In the genomic region with DNA sequence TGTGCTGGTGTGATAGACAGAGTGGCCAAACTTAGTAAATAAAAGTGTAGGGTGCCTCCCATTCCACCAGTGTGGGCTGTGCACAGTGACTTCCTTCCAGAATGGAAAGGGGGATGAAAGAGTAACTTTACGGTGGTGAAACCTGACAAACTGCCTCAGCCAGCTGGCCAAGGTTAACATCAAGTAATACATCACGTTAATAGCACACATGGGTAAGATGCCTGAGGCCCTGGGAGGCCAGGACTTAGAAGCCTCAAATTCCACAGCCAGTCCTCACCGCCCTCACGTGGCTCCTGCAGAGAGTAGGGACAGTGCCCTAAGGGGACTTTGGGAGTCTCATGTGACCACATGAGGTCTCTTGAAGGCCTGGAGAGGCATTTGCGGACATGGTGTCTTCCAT, we compare ENCODE assay signal across 12 cellular contexts. TPM values are rescaled to one million over a fixed set of nuclear protein-coding genes. Genes with fewer than 3 reads are reported as not detected.
DNase-seq lines count a peak whose midpoint lies in the region; ATAC-seq and TF ChIP-seq lines count a peak whose summit lies in the region.
"Had no signal": no experiment of that assay in that cellular context is flagged by ENCODE, and none has a peak within 500 bp of the region (broad histone marks: within the 10 kb centered on the region; RNA-seq: fewer than 3 reads in every experiment).

No MANE protein-coding gene starts in this region.

- intact Hi-C loops in transverse colon (cut with DNase I; ENCODE audit: low total_unique reads): loop anchor here (10.0 kb wide), 2 partner anchors 105 to 385 kb away; a partner anchor contains a TSS

- H3K4me1 Mint-ChIP-seq in chondrocyte (ENCODE audit: low read depth): peaks cover 62% of the 10 kb centered on the region

- H2BK12ac ChIP-seq in mesenchymal stem cell (ENCODE audit: low read length in 2 of 2): peak overlapping the region in 1 of 2 experiments; percentile 21

- H2AFZ ChIP-seq in mesenchymal stem cell (ENCODE audit: low read depth, low read length): no peak overlapping the region

- H3K9me3 ChIP-seq in mesenchymal stem cell (ENCODE audit: control insufficient read depth, low read length) (no peaks in the 10 kb centered on the region), transverse colon (no peaks in the 10 kb centered on the region)

- H3K4me2 ChIP-seq in mesenchymal stem cell (ENCODE audit: low read length, poor library complexity, severe bottlenecking): no peak overlapping the region

- DNase-seq in AG10803 (ENCODE audit: low read depth) (peak; percentile 91), chondrocyte (ENCODE audit: low spot score) (peak; percentile 64), mesenchymal stem cell (peak; percentile 76), NCI-H1694 treated with DMSO at 0.1 percent for 48 hours (lab: John Stamatoyannopoulos, UW) (no peak), transverse colon (no peak)
- DNase-seq in stimulated activated CD4-positive, alpha-beta T cell treated with anti-CD3 and anti-CD28 coated beads, Interleukin-1b, Interleukin-23, amount 100 ng/mL, for 48 hours: no peak
- DNase-seq: activated CD8-positive, alpha-beta memory T cell treated with anti-CD3 and anti-CD28 coated beads, Interleukin-2, amount 50 U/mL, for 48 hours; CD8-positive, alpha-beta T cell; stimulated activated naive CD4-positive, alpha-beta T cell treated with Interleukin-2 at 50 U/mL for 16 hours; T-helper 17 cell had no signal

- H3K27ac ChIP-seq in mesenchymal stem cell (ENCODE audit: low read length, poor library complexity, severe bottlenecking) (peak overlapping the region; percentile 82), transverse colon (no peak overlapping the region)

- peak overlapping the region; percentile 81 for H2BK5ac ChIP-seq in mesenchymal stem cell (ENCODE audit: low read depth, low read length, poor library complexity, severe bottlenecking)

- TF ChIP-seq CTCF in AG10803 (conservative IDR thresholded peaks at IDR 0.05; ENCODE audit: low read length): no peak
- no peak for TF ChIP-seq CTCF in chondrocyte (IDR thresholded peaks at IDR 0.05)
- no peak for TF ChIP-seq CTCF in transverse colon (IDR thresholded peaks at IDR 0.05)

- no peak for TF ChIP-seq POLR2A in transverse colon (IDR thresholded peaks at IDR 0.05)

- no peak overlapping the region for H3K9ac ChIP-seq in mesenchymal stem cell (ENCODE audit: low read length)

- H2BK15ac ChIP-seq in mesenchymal stem cell (ENCODE audit: low read depth, poor library complexity, severe bottlenecking): no peak overlapping the region

- no peak overlapping the region for H3K14ac ChIP-seq in mesenchymal stem cell (ENCODE audit: low read length in 2 of 2)

- TF ChIP-seq EP300 in Ishikawa (IDR thresholded peaks at IDR 0.05; ENCODE audit: borderline replicate concordance) (peak; percentile 87), transverse colon (IDR thresholded peaks at IDR 0.05; ENCODE audit: low read depth) (no peak)

- H3K4me3 ChIP-seq in AG10803 (ENCODE audit: low read length): no peak overlapping the region
- H3K4me3 ChIP-seq in mesenchymal stem cell (ENCODE audit: insufficient read depth in 1 of 2, low read depth in 1 of 2, low read length in 2 of 2): no peak overlapping the region
- no peak overlapping the region for H3K4me3 ChIP-seq in transverse colon

- H2BK120ac ChIP-seq in mesenchymal stem cell (ENCODE audit: low read depth, low read length): no peak overlapping the region

- H3K36me3 ChIP-seq in mesenchymal stem cell (ENCODE audit: control insufficient read depth in 1 of 2, insufficient read depth in 2 of 2, low read depth in 1 of 2, low read length in 2 of 2) (no peaks in the 10 kb centered on the region), transverse colon (no peaks in the 10 kb centered on the region)

- no peaks in the 10 kb centered on the region for H3K36me3 Mint-ChIP-seq in chondrocyte (ENCODE audit: low read depth)
- H3K36me3 Mint-ChIP-seq: CD8-positive, alpha-beta T cell had no signal

- peak; percentile 34; the same call in 1 of the 2 replicates for TF ChIP-seq RAD21 in Ishikawa (IDR thresholded peaks at IDR 0.05; ENCODE audit: low read depth)

- H3K79me1 ChIP-seq in mesenchymal stem cell (replicated peaks; ENCODE audit: low read length, poor library complexity, severe bottlenecking): peaks cover 3% of the 10 kb centered on the region

- H2AK5ac ChIP-seq in mesenchymal stem cell (ENCODE audit: low read length, severe bottlenecking): peak overlapping the region; percentile 67

- WGBS in mesenchymal stem cell: 76% methylated on average over 5 of the region's 5 CpGs
- 40 to 77% methylated on average over 2 to 5 of the region's 5 CpGs for WGBS in transverse colon (ENCODE audit: low coverage in 1 of 2), 2 donors

- no peak overlapping the region for H4K91ac ChIP-seq in mesenchymal stem cell (ENCODE audit: low read length)

- H3K4ac ChIP-seq in mesenchymal stem cell (ENCODE audit: low read depth in 1 of 2, low read length in 2 of 2): no peak overlapping the region

- no peak overlapping the region for H3K4me3 Mint-ChIP-seq in chondrocyte (ENCODE audit: unreplicated experiment)
- H3K4me3 Mint-ChIP-seq: CD8-positive, alpha-beta T cell; T-helper 17 cell had no signal

- in situ Hi-C loops in transverse colon (cut with MboI; ENCODE audit: low pct_ligation_motif_present in 1 of 4, low pct_unique_long_range_greater_than_20kb in 1 of 4, low sequenced_read_pairs in 3 of 4): loop anchor here (10.0 to 25.0 kb wide), 3 partner anchors 97 to 397 kb away; a partner anchor contains a TSS

- H3K27me3 ChIP-seq in mesenchymal stem cell (ENCODE audit: control insufficient read depth in 1 of 2, insufficient read depth in 1 of 2, low read length in 2 of 2) (no peaks in the 10 kb centered on the region), transverse colon (peaks cover 2% of the 10 kb centered on the region)

- peaks cover 48% of the 10 kb centered on the region for H3K4me1 ChIP-seq in mesenchymal stem cell (ENCODE audit: control insufficient read depth, insufficient read depth, low read depth, low read length)
- H3K4me1 ChIP-seq in transverse colon: peaks cover 0 to 13% (median 5%) of the 10 kb centered on the region in 4 donors

- no peak overlapping the region for H4K8ac ChIP-seq in mesenchymal stem cell (ENCODE audit: low read length)

- no peak for ATAC-seq in GM18519 (IDR thresholded peaks at IDR 0.05; ENCODE audit: low FRiP score, unreplicated experiment)
- ATAC-seq: CD8-positive, alpha-beta T cell; T-helper 17 cell had no signal

- no peaks in the 10 kb centered on the region for H3K9me3 Mint-ChIP-seq in chondrocyte (ENCODE audit: low read depth)
- H3K9me3 Mint-ChIP-seq: CD8-positive, alpha-beta T cell had no signal

- no peaks in the 10 kb centered on the region for H3K27me3 Mint-ChIP-seq in chondrocyte (ENCODE audit: low read depth)

- H3K18ac ChIP-seq in mesenchymal stem cell (ENCODE audit: low read depth in 1 of 2, low read length in 2 of 2): peak overlapping the region in 1 of 2 experiments; percentile 77

- H3K27ac Mint-ChIP-seq in chondrocyte (ENCODE audit: unreplicated experiment): peak overlapping the region; percentile 59
- H3K27ac Mint-ChIP-seq: CD8-positive, alpha-beta T cell; T-helper 17 cell had no signal

- H3K23ac ChIP-seq in mesenchymal stem cell (ENCODE audit: low read length in 2 of 2): no peak overlapping the region

TF ChIP-seq in Ishikawa, 13 proteins besides CTCF, POLR2A, EP300 and RAD21 (continues in another document):
- peak; percentile 93 for TF ChIP-seq TEAD4 (IDR thresholded peaks at IDR 0.05)
- TF ChIP-seq CREB1 (IDR thresholded peaks at IDR 0.05; ENCODE audit: low read depth): no peak
- 0 out of 2 replicates have a peak, but pooled peaks have one; percentile 41 for TF ChIP-seq YY1 (IDR thresholded peaks at IDR 0.05; ENCODE audit: low read depth)
- TF ChIP-seq FOXM1 (IDR thresholded peaks at IDR 0.05; ENCODE audit: borderline replicate concordance, low read depth): peak; percentile 59; the same call in 1 of the 2 replicates
- TF ChIP-seq EGR1 (IDR thresholded peaks at IDR 0.05): no peak
- TF ChIP-seq, protein P1, sequence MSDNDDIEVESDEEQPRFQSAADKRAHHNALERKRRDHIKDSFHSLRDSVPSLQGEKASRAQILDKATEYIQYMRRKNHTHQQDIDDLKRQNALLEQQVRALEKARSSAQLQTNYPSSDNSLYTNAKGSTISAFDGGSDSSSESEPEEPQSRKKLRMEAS (IDR thresholded peaks at IDR 0.05): peak; percentile 95
- no peak for TF ChIP-seq TAF1 (IDR thresholded peaks at IDR 0.05; ENCODE audit: low read depth)
- TF ChIP-seq, protein P2, sequence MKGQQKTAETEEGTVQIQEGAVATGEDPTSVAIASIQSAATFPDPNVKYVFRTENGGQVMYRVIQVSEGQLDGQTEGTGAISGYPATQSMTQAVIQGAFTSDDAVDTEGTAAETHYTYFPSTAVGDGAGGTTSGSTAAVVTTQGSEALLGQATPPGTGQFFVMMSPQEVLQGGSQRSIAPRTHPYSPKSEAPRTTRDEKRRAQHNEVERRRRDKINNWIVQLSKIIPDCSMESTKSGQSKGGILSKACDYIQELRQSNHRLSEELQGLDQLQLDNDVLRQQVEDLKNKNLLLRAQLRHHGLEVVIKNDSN (IDR thresholded peaks at IDR 0.05): peak; percentile 83
- TF ChIP-seq NFIC (IDR thresholded peaks at IDR 0.05): peak; percentile 80
- TF ChIP-seq ZBTB7A (IDR thresholded peaks at IDR 0.05; ENCODE audit: low read depth): no peak
- peak; percentile 59; the same call in 1 of the 2 replicates for TF ChIP-seq CEBPB (IDR thresholded peaks at IDR 0.05)

RNA-seq across cellular contexts. Expression of a gene that starts 14.1 kb away (rescaled TPM):
- total RNA-seq in chondrocyte (1.6 to 6.5 TPM (median 1.7 TPM) in 3 replicates), transverse colon (1 to 10 TPM in 2 of 4 donors, not detected in 2; 2.3 to 2.9 TPM)
- polyA plus RNA-seq in mesenchymal stem cell (2013, experiment 1 of 2): 4.6 TPM
- polyA plus RNA-seq in mesenchymal stem cell (2013, experiment 2 of 2): 4.4 TPM

Comparison
In these comparisons a context has a peak if more than half of its experiments do, and no peak if none do; other contexts are left out.
1. DNase-seq: peak in AG10803 (single experiment), chondrocyte (single experiment) and mesenchymal stem cell (single experiment); none in NCI-H1694 treated with DMSO at 0.1 percent for 48 hours (single experiment), transverse colon (single experiment) and stimulated activated CD4-positive, alpha-beta T cell treated with anti-CD3 and anti-CD28 coated beads, Interleukin-1b, Interleukin-23, amount 100 ng/mL, for 48 hours (single experiment).